1 cellular context compared by ENCODE assay signal in the genomic region with DNA sequence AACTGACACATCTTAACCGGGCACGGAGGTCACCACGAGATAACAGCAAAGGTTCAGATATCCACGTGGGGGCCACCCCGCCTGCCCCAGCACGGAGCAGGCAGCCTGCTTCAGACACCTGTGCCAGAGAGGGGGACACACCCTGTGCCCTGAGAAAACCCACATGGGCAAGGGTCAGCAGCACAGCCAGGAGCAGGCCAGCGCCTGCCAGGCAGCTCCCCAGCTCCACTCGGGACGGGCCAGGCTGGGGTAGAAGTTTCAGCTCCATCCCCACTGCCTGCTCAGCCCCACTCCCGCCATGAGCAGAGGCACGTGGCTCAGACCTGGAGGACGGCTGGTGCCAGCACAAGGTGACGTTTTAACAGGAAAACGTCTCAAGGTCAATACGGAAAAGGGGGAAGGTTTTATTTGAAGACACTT.
TF ChIP-seq lines count a peak whose summit lies in the region.

No MANE protein-coding gene starts in this region.

TF ChIP-seq in liver, 16 proteins besides CTCF, POLR2A, EP300 and RAD21 (continued from another document):
- peak; percentile 59 to 86 for TF ChIP-seq RXRA (IDR thresholded peaks at IDR 0.05)
